Comparison of ENCODE assay signal across 6 cellular contexts in genomic region chr4:21641696-21642095, GRCh38.
"Had no signal": no experiment of that assay in that cellular context is flagged by ENCODE, and none has a peak within 500 bp of the region (broad histone marks: within the 10 kb centered on the region; RNA-seq: fewer than 3 reads in every experiment).

No MANE protein-coding gene starts in this region.

- ATAC-seq: K562 had no signal

- DNase-seq: GM23248, GOT3, H7, IMR-90, KG1 had no signal
